19 cellular contexts compared by ENCODE assay signal in the genomic region with DNA sequence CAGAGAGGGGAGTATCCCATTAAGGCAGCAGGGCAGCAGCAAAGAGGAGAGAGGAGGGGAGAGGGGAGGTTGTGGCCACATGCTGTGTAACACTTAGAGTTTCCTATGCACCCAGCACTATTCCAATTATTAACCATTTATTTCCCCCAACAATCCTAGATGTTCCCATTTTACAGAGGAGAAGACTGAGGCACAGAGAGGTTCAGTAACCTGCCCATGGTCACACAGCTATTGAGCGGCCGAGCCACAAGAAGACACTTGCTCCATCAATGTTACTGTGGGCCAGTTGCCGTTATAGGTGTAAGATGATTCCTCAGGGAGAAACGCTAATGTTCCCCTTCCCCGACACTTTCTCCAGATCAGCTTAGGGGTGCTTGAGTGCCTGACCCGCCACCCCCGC.
"Had no signal": no experiment of that assay in that cellular context is flagged by ENCODE, and none has a peak within 500 bp of the region (broad histone marks: within the 10 kb centered on the region; RNA-seq: fewer than 3 reads in every experiment).

No MANE protein-coding gene starts in this region.

- H3K4me3 ChIP-seq: colonic mucosa, lower lobe of right lung, thyroid gland had no signal

- FAIRE-seq: frontal cortex, keratinocyte had no signal

- ATAC-seq: activated CD4-positive, alpha-beta T cell treated with anti-CD3 and anti-CD28 coated beads for 36 hours; activated T-helper 17 cell treated with anti-CD3 and anti-CD28 coated beads, Interleukin-2, amount 50 U/mL, for 72 hours; T-cell; WTC11 had no signal

- H3K27me3 ChIP-seq: colonic mucosa, stomach, thyroid gland had no signal

- H3K27ac ChIP-seq: colonic mucosa, epithelial cell of prostate, lower lobe of right lung had no signal

- DNase-seq: activated CD4-positive, alpha-beta memory T cell treated with anti-CD3 and anti-CD28 coated beads for 36 hours; activated CD4-positive, alpha-beta T cell treated with anti-CD3 and anti-CD28 coated beads for 36 hours; activated naive CD4-positive, alpha-beta T cell; activated naive CD8-positive, alpha-beta T cell treated with anti-CD3 and anti-CD28 coated beads for 36 hours; endodermal cell; lower lobe of right lung; nephron progenitor cell; SK-N-SH; stimulated activated CD4-positive, alpha-beta T cell treated with anti-CD3 and anti-CD28 coated beads, Interleukin-15, amount 100 ng/mL, for 24 hours; stimulated activated CD4-positive, alpha-beta T cell treated with anti-CD3 and anti-CD28 coated beads, Interleukin-2, amount 100 ng/mL, for 48 hours; stomach; T-cell had no signal

- H3K36me3 ChIP-seq: colonic mucosa, lower lobe of right lung, stomach, thyroid gland had no signal

- H3K4me1 ChIP-seq: colonic mucosa, lower lobe of right lung had no signal

- H3K9ac ChIP-seq: SK-N-SH had no signal

- H3K9me3 ChIP-seq: colonic mucosa, lower lobe of right lung, SK-N-SH, stomach, thyroid gland had no signal
